In genomic region chr6:107612762-107613415, GRCh38 we compare ENCODE assay signal across 15 cellular contexts.
"Had no signal": no experiment of that assay in that cellular context is flagged by ENCODE, and none has a peak within 500 bp of the region (broad histone marks: within the 10 kb centered on the region; RNA-seq: fewer than 3 reads in every experiment).

No MANE protein-coding gene starts in this region.

- H3K36me3 ChIP-seq: uterus had no signal

- H3K9me3 Mint-ChIP-seq: activated CD4-positive, alpha-beta memory T cell treated with anti-CD3 and anti-CD28 coated beads for 36 hours; activated naive CD8-positive, alpha-beta T cell treated with anti-CD3 and anti-CD28 coated beads for 36 hours; memory B cell; natural killer cell; stimulated activated naive CD8-positive, alpha-beta T cell treated with anti-CD3 and anti-CD28 coated beads, Interleukin-15, amount 100 ng/mL, for 72 hours had no signal

- H3K36me3 Mint-ChIP-seq: activated CD4-positive, alpha-beta memory T cell treated with anti-CD3 and anti-CD28 coated beads for 36 hours; activated naive CD8-positive, alpha-beta T cell treated with anti-CD3 and anti-CD28 coated beads for 36 hours; memory B cell; natural killer cell had no signal

- H3K9me3 ChIP-seq: uterus had no signal

- H3K4me3 ChIP-seq: coronary artery, uterus had no signal

- DNase-seq: activated CD4-positive, alpha-beta memory T cell treated with anti-CD3 and anti-CD28 coated beads for 36 hours; activated CD4-positive, alpha-beta T cell treated with anti-CD3 and anti-CD28 coated beads for 1 hour; activated gamma-delta T cell; activated naive CD8-positive, alpha-beta T cell treated with anti-CD3 and anti-CD28 coated beads for 36 hours; activated T-cell treated with anti-CD3 and anti-CD28 coated beads, Interleukin-2, amount 50 U/mL, for 48 hours; anterior cingulate cortex; effector CD8-positive, alpha-beta T cell; natural killer cell; stimulated activated CD4-positive, alpha-beta T cell treated with anti-CD3 and anti-CD28 coated beads, Interleukin-4, amount 100 ng/mL, for 4 hours; stimulated activated naive CD8-positive, alpha-beta T cell treated with anti-CD3 and anti-CD28 coated beads, Interleukin-15, amount 100 ng/mL, for 72 hours; T-helper 9 cell; uterus had no signal

- H3K27me3 ChIP-seq: uterus had no signal

- H3K4me3 Mint-ChIP-seq: activated CD4-positive, alpha-beta memory T cell treated with anti-CD3 and anti-CD28 coated beads for 36 hours; activated naive CD8-positive, alpha-beta T cell treated with anti-CD3 and anti-CD28 coated beads for 36 hours; memory B cell; natural killer cell; stimulated activated naive CD8-positive, alpha-beta T cell treated with anti-CD3 and anti-CD28 coated beads, Interleukin-15, amount 100 ng/mL, for 72 hours had no signal

- ATAC-seq: natural killer cell; stimulated activated naive CD8-positive, alpha-beta T cell treated with anti-CD3 and anti-CD28 coated beads, Interleukin-15, amount 100 ng/mL, for 72 hours had no signal

- H3K27ac ChIP-seq: coronary artery, epithelial cell of prostate, uterus had no signal

- H3K4me1 Mint-ChIP-seq: natural killer cell; stimulated activated naive CD8-positive, alpha-beta T cell treated with anti-CD3 and anti-CD28 coated beads, Interleukin-15, amount 100 ng/mL, for 72 hours had no signal

- H3K27me3 Mint-ChIP-seq: activated naive CD8-positive, alpha-beta T cell treated with anti-CD3 and anti-CD28 coated beads for 36 hours; stimulated activated naive CD8-positive, alpha-beta T cell treated with anti-CD3 and anti-CD28 coated beads, Interleukin-15, amount 100 ng/mL, for 72 hours had no signal

- H3K27ac Mint-ChIP-seq: activated CD4-positive, alpha-beta memory T cell treated with anti-CD3 and anti-CD28 coated beads for 36 hours; activated naive CD8-positive, alpha-beta T cell treated with anti-CD3 and anti-CD28 coated beads for 36 hours; memory B cell; natural killer cell; stimulated activated naive CD8-positive, alpha-beta T cell treated with anti-CD3 and anti-CD28 coated beads, Interleukin-15, amount 100 ng/mL, for 72 hours had no signal
